ENCODE assay signal across 8 cellular contexts in genomic region chr1:155001438-155001687, GRCh38. TPM values are rescaled to one million over a fixed set of nuclear protein-coding genes. Genes with fewer than 3 reads are reported as not detected.
DNase-seq lines count a peak whose midpoint lies in the region; ATAC-seq and TF ChIP-seq lines count a peak whose summit lies in the region.

No MANE protein-coding gene starts in this region.

- H3K4me1 Mint-ChIP-seq in T-cell = peaks cover 46 to 57% (median 53%) of the 10 kb centered on the region in 3 donors

- ATAC-seq in T-cell (replicated peaks in 1 of 4) (no peak), HG02885 (IDR thresholded peaks at IDR 0.05; ENCODE audit: poor library complexity, unreplicated experiment) (no peak)

- H3K9ac ChIP-seq in smooth muscle cell (ENCODE audit: low read depth) = peak overlapping the region; percentile 51

- in situ Hi-C loops in G401 (cut with HindIII; ENCODE audit: low sequenced_read_pairs) = no loop called here

- H3K79me2 ChIP-seq in smooth muscle cell (ENCODE audit: low read depth) = peaks cover 28% of the 10 kb centered on the region

- H3K36me3 ChIP-seq in smooth muscle cell (ENCODE audit: low read depth) = no peaks in the 10 kb centered on the region

- H3K4me1 ChIP-seq in smooth muscle cell (ENCODE audit: low read depth) = peaks cover 16% of the 10 kb centered on the region

- no peaks in the 10 kb centered on the region for H3K36me3 Mint-ChIP-seq in T-cell

- CTCF ChIA-PET in T-cell (lab: Charles Lee) = interaction anchor here (0.6 to 1.6 kb wide), 3 partner anchors 11 to 16 kb away, joined by 4 to 5 read pairs (median 4); no protein-coding TSS in a partner anchor

- H3K27ac Mint-ChIP-seq in T-cell = peak overlapping the region; percentile 84 to 85

- WGBS in smooth muscle cell (ENCODE audit: low lambda C conversion rate) = 2% methylated on average over 12 of the region's 12 CpGs

- no peaks in the 10 kb centered on the region for H3K9me3 ChIP-seq in smooth muscle cell (replicated peaks; ENCODE audit: low read depth)

- peak overlapping the region; percentile 95 for H3K27ac ChIP-seq in smooth muscle cell (ENCODE audit: low read depth)

- peaks cover 5% of the 10 kb centered on the region for H4K20me1 ChIP-seq in smooth muscle cell (ENCODE audit: low read depth)

- peak overlapping the region; percentile 84 to 89 (median 88) for H3K4me3 Mint-ChIP-seq in T-cell

- peak overlapping the region; percentile 86 for H3K4me2 ChIP-seq in smooth muscle cell

- POLR2A ChIA-PET in T-cell (lab: Charles Lee) = interaction anchor here in 1 of 2 donors (0.7 kb wide), 1 partner anchor 1105 kb away, joined by 4 read pairs; no protein-coding TSS in a partner anchor

- H2AFZ ChIP-seq in smooth muscle cell (ENCODE audit: low read depth) = no peak overlapping the region

- no peaks in the 10 kb centered on the region for H3K27me3 ChIP-seq in smooth muscle cell (ENCODE audit: low read depth)

- no peaks in the 10 kb centered on the region for H3K9me3 Mint-ChIP-seq in T-cell

- H3F3A ChIP-seq in smooth muscle cell (ENCODE audit: low read depth) = peaks cover 10% of the 10 kb centered on the region

- peak overlapping the region; percentile 73 for H3K4me3 ChIP-seq in smooth muscle cell

- DNase-seq in NCI-H2227 treated with DMSO at 0.1 percent for 48 hours (lab: John Stamatoyannopoulos, UW) = peak; percentile 66
- DNase-seq in NCI-H2227 (lab: John Stamatoyannopoulos, UW; ENCODE audit: unreplicated experiment) = no peak
- DNase-seq in T-cell = no peak
- DNase-seq in foreskin melanocyte = peak; percentile 50
- DNase-seq in smooth muscle cell (lab: John Stamatoyannopoulos, UW; ENCODE audit: unreplicated experiment) = no peak
- no peak for DNase-seq in activated CD4-positive, CD25-positive, alpha-beta regulatory T cell treated with anti-CD3 and anti-CD28 coated beads, Interleukin-2, amount 50 U/mL, for 72 hours
- DNase-seq in G401 (ENCODE audit: low spot score) = no peak

- no peaks in the 10 kb centered on the region for H3K27me3 Mint-ChIP-seq in T-cell

- no peak for TF ChIP-seq CTCF in smooth muscle cell (IDR thresholded peaks at IDR 0.05; ENCODE audit: borderline replicate concordance, insufficient read depth, poor library complexity, severe bottlenecking)

RNA-seq across cellular contexts. Expression of gene ZBTB7B, which starts 1.2 kb away (rescaled TPM):
- total RNA-seq in T-cell = 10 to 100 TPM; 39.6 to 68.4 (median 51.7) TPM
- 15.3 and 15.5 TPM in 2 replicates for total RNA-seq in smooth muscle cell
- polyA plus RNA-seq in smooth muscle cell = 7.5 and 10.0 TPM in 2 replicates
- total RNA-seq in G401 (2014; rRNA removed; shearing (Covaris generic)) = 30.6 and 33.0 TPM in 2 replicates

RNA-seq across cellular contexts. Expression of gene LENEP, which starts 8.0 kb away (rescaled TPM):
- 1 to 10 TPM in 3 of 5 donors, not detected in 2; 1.3 to 3.0 (median 1.6) TPM for total RNA-seq in T-cell
- not detected in 2 replicates for total RNA-seq in smooth muscle cell
- not detected in 2 replicates for polyA plus RNA-seq in smooth muscle cell
- total RNA-seq in G401 (2014; rRNA removed; shearing (Covaris generic)) = 0.74 TPM in 1 of 2 replicates, not detected in the other

RNA-seq across cellular contexts. Expression of gene FLAD1, which starts 18.2 kb away (rescaled TPM):
- total RNA-seq in T-cell (10 to 100 TPM; 32.8 to 64.3 (median 53.4) TPM), smooth muscle cell (30.7 and 31.1 TPM in 2 replicates)
- polyA plus RNA-seq in smooth muscle cell = 51.4 and 52.1 TPM in 2 replicates
- total RNA-seq in G401 (2014; rRNA removed; shearing (Covaris generic)) = 39.9 and 49.4 TPM in 2 replicates

RNA-seq across cellular contexts. Expression of gene CKS1B, which starts 26.9 kb away (rescaled TPM):
- total RNA-seq in T-cell (10 to 100 TPM in 4 of 5 donors, 1 to 10 TPM in 1; 7.9 to 11.8 (median 10.3) TPM), smooth muscle cell (41.6 and 46.3 TPM in 2 replicates)
- 115 and 116 TPM in 2 replicates for polyA plus RNA-seq in smooth muscle cell
- total RNA-seq in G401 (2014; rRNA removed; shearing (Covaris generic)) = 187 and 192 TPM in 2 replicates

RNA-seq across cellular contexts. Expression of gene SHC1, which starts 30.8 kb away (rescaled TPM):
- total RNA-seq in T-cell = 10 to 100 TPM; 61.3 to 88.2 (median 76.8) TPM
- total RNA-seq in smooth muscle cell = 207 and 216 TPM in 2 replicates
- polyA plus RNA-seq in smooth muscle cell = 214 and 249 TPM in 2 replicates
- total RNA-seq in G401 (2014; rRNA removed; shearing (Covaris generic)) = 204 and 265 TPM in 2 replicates

Comparison
In these comparisons a context has a peak if more than half of its experiments do, and no peak if none do; other contexts are left out.
1. DNase-seq: peak in NCI-H2227 treated with DMSO at 0.1 percent for 48 hours (single experiment) and foreskin melanocyte (single experiment); none in NCI-H2227 (single experiment), T-cell (0 of 34), smooth muscle cell (single experiment), activated CD4-positive, CD25-positive, alpha-beta regulatory T cell treated with anti-CD3 and anti-CD28 coated beads, Interleukin-2, amount 50 U/mL, for 72 hours (single experiment) and G401 (single experiment).